ENCODE assay signal across 8 cellular contexts in the genomic region with DNA sequence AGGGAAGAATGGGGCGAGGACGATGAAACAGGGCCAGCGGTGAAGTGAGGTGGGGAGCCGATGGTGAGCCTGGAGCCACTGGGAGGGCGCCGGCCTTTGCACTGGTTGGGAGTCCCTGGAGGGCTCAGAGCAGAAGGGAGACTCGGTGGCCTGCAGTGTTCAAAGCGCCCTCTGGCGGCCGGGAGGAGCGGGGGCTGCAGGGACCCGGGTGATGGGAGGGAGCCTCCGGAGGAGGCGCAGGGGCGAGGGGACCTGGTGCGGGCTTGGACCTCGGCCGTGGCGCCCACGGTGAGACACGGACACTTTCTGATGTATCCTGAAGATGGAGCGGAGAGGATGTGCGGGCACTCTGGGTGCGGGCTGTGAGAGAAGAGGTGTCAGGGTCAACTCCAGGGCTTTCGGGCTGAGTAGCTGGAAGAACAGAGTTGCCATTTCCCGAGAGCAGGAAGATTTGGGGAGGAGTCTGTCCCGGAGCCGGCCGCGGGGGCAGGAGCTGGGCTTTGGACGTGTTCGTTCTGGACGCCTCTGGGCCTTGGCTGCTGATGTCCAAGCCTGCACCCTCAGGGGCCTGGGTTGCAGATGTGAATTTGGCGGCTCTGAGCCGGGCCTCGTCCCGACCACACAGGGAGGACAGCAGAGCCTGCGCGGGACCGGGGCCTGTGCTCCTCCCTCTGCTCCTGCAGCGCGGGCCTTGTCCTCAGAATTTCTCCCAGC. TPM values are rescaled to one million over a fixed set of nuclear protein-coding genes. Genes with fewer than 3 reads are reported as not detected.
A peak's percentile ranks its signal among the peaks of the same experiment; 100 is the strongest.
DNase-seq lines count a peak whose midpoint lies in the region; ATAC-seq, FAIRE-seq and TF ChIP-seq lines count a peak whose summit lies in the region.

No MANE protein-coding gene starts in this region.

- peak overlapping the region; percentile 41 for H2AFZ ChIP-seq in astrocyte (ENCODE audit: low read depth, low read length)

- no peak for FAIRE-seq in astrocyte (lab: Jason Lieb, UNC)

- H3K36me3 ChIP-seq in HUES64 (ENCODE audit: insufficient read depth, low read length) (no peaks in the 10 kb centered on the region), astrocyte (ENCODE audit: insufficient read depth, low read length) (no peaks in the 10 kb centered on the region)

- H3K79me2 ChIP-seq in astrocyte (ENCODE audit: insufficient read depth, low read length), result no peaks in the 10 kb centered on the region

- no peak overlapping the region for H3K4me3 Mint-ChIP-seq in astrocyte (ENCODE audit: unreplicated experiment)

- no peaks in the 10 kb centered on the region for H4K20me1 ChIP-seq in astrocyte (ENCODE audit: insufficient read depth, low read length)

- peaks cover 4% of the 10 kb centered on the region for H3K9me3 Mint-ChIP-seq in astrocyte (ENCODE audit: unreplicated experiment)

- DNase-seq in EH (ENCODE audit: low read depth) (peak; percentile 43), T-helper 22 cell (ENCODE audit: low read depth) (peak; percentile 20), astrocyte (ENCODE audit: low read depth) (no peak), T1000 (lab: John Stamatoyannopoulos, UW) (no peak)
- peak; percentile 87 to 88 for DNase-seq in stimulated activated CD4-positive, alpha-beta T cell treated with anti-CD3 and anti-CD28 coated beads, Interleukin-2, amount 100 ng/mL, for 24 hours

- H3K9ac ChIP-seq in HUES64 (ENCODE audit: low read depth, low read length) (no peak overlapping the region), astrocyte (ENCODE audit: low read length) (no peak overlapping the region)

- H3K27me3 ChIP-seq in HUES64 (ENCODE audit: insufficient read depth, low read length), result peaks cover 24% of the 10 kb centered on the region
- H3K27me3 ChIP-seq in astrocyte (ENCODE audit: insufficient read depth, low read length), result no peaks in the 10 kb centered on the region

- 10% methylated on average over 42 of the region's 42 CpGs for WGBS in HUES64

- no peak overlapping the region for H3K27ac Mint-ChIP-seq in astrocyte (ENCODE audit: unreplicated experiment)

- no peaks in the 10 kb centered on the region for H3K9me3 ChIP-seq in HUES64 (ENCODE audit: insufficient read depth, low read depth, low read length)
- no peaks in the 10 kb centered on the region for H3K9me3 ChIP-seq in astrocyte (ENCODE audit: insufficient read depth, low read depth, low read length)
- H3K9me3 ChIP-seq in iPS-18c (ENCODE audit: control insufficient read depth, insufficient read depth, low read length), result peaks cover 2% of the 10 kb centered on the region

- H3K4me3 ChIP-seq in HUES64 (ENCODE audit: low read length) (peak overlapping the region; percentile 60), astrocyte (ENCODE audit: insufficient read depth, low read depth, low read length) (no peak overlapping the region), iPS-18c (ENCODE audit: insufficient read depth, low read depth, low read length) (peak overlapping the region; percentile 21; the same call in 1 of the 2 replicates)

- H3K27ac ChIP-seq in HUES64 (ENCODE audit: low read depth, low read length), result no peak overlapping the region
- no peak overlapping the region for H3K27ac ChIP-seq in astrocyte (ENCODE audit: low read depth, low read length)

- H3K27me3 Mint-ChIP-seq in astrocyte (ENCODE audit: low read depth, unreplicated experiment), result peaks cover 25% of the 10 kb centered on the region

- H3K36me3 Mint-ChIP-seq in astrocyte (ENCODE audit: low read depth, unreplicated experiment), result peaks cover 7% of the 10 kb centered on the region

- H3K4me1 ChIP-seq in HUES64 (ENCODE audit: insufficient read depth, low read length) (no peaks in the 10 kb centered on the region), astrocyte (ENCODE audit: insufficient read depth, low read length) (no peaks in the 10 kb centered on the region)

- no peak for ATAC-seq in GM21576 (IDR thresholded peaks at IDR 0.05; ENCODE audit: unreplicated experiment)

- peak; percentile 46 for TF ChIP-seq CTCF in astrocyte (IDR thresholded peaks at IDR 0.05; ENCODE audit: insufficient read depth, low read depth, low read length)

- H3K4me2 ChIP-seq in astrocyte (ENCODE audit: low read length), result peak overlapping the region; percentile 26

- peaks cover 7% of the 10 kb centered on the region for H3K4me1 Mint-ChIP-seq in astrocyte (ENCODE audit: low read depth, unreplicated experiment)

RNA-seq across cellular contexts. Expression of gene HEYL, which starts 29.7 kb away (rescaled TPM):
- polyA plus RNA-seq in HUES64 (2013, experiment 1 of 2), result 1.5 TPM
- polyA plus RNA-seq in HUES64 (2013, experiment 2 of 2), result 3.6 TPM
- 1.1 and 3.1 TPM in 2 replicates for total RNA-seq in astrocyte

RNA-seq across cellular contexts. Expression of gene PABPC4, which starts 33.2 kb away (rescaled TPM):
- 166 TPM for polyA plus RNA-seq in HUES64 (2013, experiment 1 of 2)
- polyA plus RNA-seq in HUES64 (2013, experiment 2 of 2), result 165 TPM
- 240 and 245 TPM in 2 replicates for total RNA-seq in astrocyte

Comparison
In these comparisons a context has a peak if more than half of its experiments do, and no peak if none do; other contexts are left out.
1. DNase-seq: peak in EH (single experiment), T-helper 22 cell (single experiment) and stimulated activated CD4-positive, alpha-beta T cell treated with anti-CD3 and anti-CD28 coated beads, Interleukin-2, amount 100 ng/mL, for 24 hours (2 of 2); none in astrocyte (single experiment) and T1000 (single experiment).